Comparison of ENCODE assay signal across 1 cellular context in genomic region chr16:1025183-1025809, GRCh38.
A peak's percentile ranks its signal among the peaks of the same experiment; 100 is the strongest.
TF ChIP-seq lines count a peak whose summit lies in the region.

No MANE protein-coding gene starts in this region.

TF ChIP-seq in K562, 482 proteins besides CTCF, POLR2A, EP300 and RAD21:
- 0 out of 4 replicates have a peak, but pooled peaks have one; percentile 2 to 25 for TF ChIP-seq UBTF (IDR thresholded peaks at IDR 0.05; ENCODE audit: borderline replicate concordance in 1 of 2, low read depth in 2 of 2, low read length in 2 of 2)
